Comparison of ENCODE assay signal across 20 cellular contexts in genomic region chr2:55031505-55031904, GRCh38. TPM values are rescaled to one million over a fixed set of nuclear protein-coding genes. Genes with fewer than 3 reads are reported as not detected.
DNase-seq lines count a peak whose midpoint lies in the region; ATAC-seq, FAIRE-seq and TF ChIP-seq lines count a peak whose summit lies in the region.
"Had no signal": no experiment of that assay in that cellular context is flagged by ENCODE, and none has a peak within 500 bp of the region (broad histone marks: within the 10 kb centered on the region; RNA-seq: fewer than 3 reads in every experiment).

No MANE protein-coding gene starts in this region.

- H3K4me2 ChIP-seq in HepG2 (ENCODE audit: low read depth, low read length), result no peak overlapping the region

- H3K27me3 ChIP-seq in HepG2 (ENCODE audit: control insufficient read depth in 1 of 2, insufficient read depth in 2 of 2, low read length in 2 of 2), result no peaks in the 10 kb centered on the region
- no peaks in the 10 kb centered on the region for H3K27me3 ChIP-seq in right lobe of liver
- H3K27me3 ChIP-seq in Panc1 (ENCODE audit: control insufficient read depth, insufficient read depth, low read length), result no peaks in the 10 kb centered on the region

- peaks cover 33% of the 10 kb centered on the region; the same call in 1 of the 2 replicates for H4K20me1 ChIP-seq in HepG2 (ENCODE audit: insufficient read depth, low read length)

- peaks cover 99% of the 10 kb centered on the region for H3K79me2 ChIP-seq in HepG2 (ENCODE audit: insufficient read depth, low read length)

- BruUV-seq in HepG2 (replicated peaks; lab: Mats Ljungman, UMichigan) (no TSS peak), Panc1 (replicated peaks; lab: Mats Ljungman, UMichigan) (no TSS peak)

- TF ChIP-seq POLR2A in HepG2 (IDR thresholded peaks at IDR 0.05; ENCODE audit: insufficient read depth in 1 of 2, low read depth in 2 of 2, low read length in 2 of 2) (no peak), right lobe of liver (IDR thresholded peaks at IDR 0.05) (no peak)

- TF ChIP-seq EP300 in HepG2 (IDR thresholded peaks at IDR 0.05; ENCODE audit: low read depth in 2 of 2, low read length in 2 of 2) (no peak), HepG2 (CRISPR knock-in tag; IDR thresholded peaks at IDR 0.05; ENCODE audit: borderline replicate concordance) (no peak)

- H3K4me3 ChIP-seq in HepG2 (replicated peaks in 1 of 3; ENCODE audit: insufficient read depth in 1 of 3, low read depth in 2 of 3, low read length in 3 of 3) (no peak overlapping the region), right lobe of liver (no peak overlapping the region), Panc1 (ENCODE audit: low read depth in 2 of 2, low read length in 2 of 2) (no peak overlapping the region), coronary artery (no peak overlapping the region)

- H3K27ac ChIP-seq in HepG2 (ENCODE audit: extremely low read length, insufficient read depth, low read length) (no peak overlapping the region), right lobe of liver (no peak overlapping the region), Panc1 (ENCODE audit: low read length) (peak overlapping the region; percentile 40; the same call in 1 of the 2 replicates), coronary artery (no peak overlapping the region)

- DNase-seq in HepG2 (ENCODE audit: low spot score) (no peak), right lobe of liver (no peak), Panc1 (ENCODE audit: low read depth, low spot score) (no peak), left colon (no peak), coronary artery (ENCODE audit: low spot score) (no peak), AML-193 (lab: John Stamatoyannopoulos, UW) (no peak), globus pallidus (ENCODE audit: low spot score) (no peak)
- DNase-seq: CD4-positive, alpha-beta T cell; Kasumi-1; MM.1S; NCI-H1092 treated with DMSO at 0.1 percent for 48 hours; NCI-H1694; NCI-H345; NCI-H69; RPMI8226; SIG-M5 had no signal

- TF ChIP-seq CTCF in HepG2 (CRISPR knock-in tag; IDR thresholded peaks at IDR 0.05) (no peak), right lobe of liver (IDR thresholded peaks at IDR 0.05) (no peak), Panc1 (IDR thresholded peaks at IDR 0.05) (no peak), coronary artery (IDR thresholded peaks at IDR 0.05) (no peak)

- ATAC-seq in HepG2 (peak; percentile 24; the same call in 1 of the 3 replicates), right lobe of liver (no peak), Panc1 (peak; percentile 71), left colon (peak; percentile 55), HG02885 (IDR thresholded peaks at IDR 0.05; ENCODE audit: poor library complexity, unreplicated experiment) (no peak)
- ATAC-seq: HCT116 had no signal

- CTCF ChIA-PET in HepG2 (lab: Yijun Ruan, JAX; ENCODE audit: low intra/inter-chr PET ratio, low total read pairs), result no interaction called here
- CTCF ChIA-PET in Panc1 (lab: Charles Lee), result no interaction called here

- no peaks in the 10 kb centered on the region for H3K9me3 ChIP-seq in HepG2 (ENCODE audit: low read length)
- peaks cover 0 to 3% (median 0%) of the 10 kb centered on the region in 4 donors for H3K9me3 ChIP-seq in right lobe of liver
- no peaks in the 10 kb centered on the region for H3K9me3 ChIP-seq in Panc1 (ENCODE audit: control insufficient read depth, insufficient read depth, low read depth, low read length)

- H3K9ac ChIP-seq in HepG2 (ENCODE audit: insufficient read depth, low read depth, low read length), result no peak overlapping the region

- in situ Hi-C loops in HepG2 (cut with HindIII; ENCODE audit: extremely low pct_ligation_motif_present, low pct_unique_long_range_greater_than_20kb), result no loop called here
- in situ Hi-C loops in Panc1 (cut with HindIII; ENCODE audit: low pct_unique_long_range_greater_than_20kb, low sequenced_read_pairs), result loop anchor here (25.0 kb wide), 1 partner anchor 131 kb away; no protein-coding TSS in a partner anchor

- intact Hi-C loops in HepG2 (cut with micrococcal nuclease; ENCODE audit: unreplicated experiment), result no loop called here
- intact Hi-C loops in right lobe of liver (cut with DNase I), result no loop called here
- intact Hi-C loops in Panc1 (cut with micrococcal nuclease; ENCODE audit: unreplicated experiment), result no loop called here
- intact Hi-C loops in left colon (cut with DNase I, micrococcal nuclease), result no loop called here

- no peak for TF ChIP-seq RAD21 in HepG2 (CRISPR knock-in tag; IDR thresholded peaks at IDR 0.05)

- H3K36me3 ChIP-seq in HepG2 (replicated peaks in 1 of 2; ENCODE audit: control insufficient read depth in 1 of 2, insufficient read depth in 2 of 2, low read length in 2 of 2), result no peaks in the 10 kb centered on the region
- H3K36me3 ChIP-seq in right lobe of liver, result no peaks in the 10 kb centered on the region
- no peaks in the 10 kb centered on the region; the same call in 1 of the 2 replicates for H3K36me3 ChIP-seq in Panc1 (ENCODE audit: control insufficient read depth, insufficient read depth, low read length)

- H3K4me1 ChIP-seq in HepG2 (ENCODE audit: insufficient read depth, low read length), result peaks cover 48% of the 10 kb centered on the region
- H3K4me1 ChIP-seq in right lobe of liver, result peaks cover 0 to under 1% (median 0%) of the 10 kb centered on the region in 4 donors
- peaks cover 62% of the 10 kb centered on the region for H3K4me1 ChIP-seq in Panc1 (ENCODE audit: control insufficient read depth, insufficient read depth, low read length)

- POLR2A ChIA-PET in HepG2 (lab: Yijun Ruan, JAX) (interaction anchor here (1.2 to 1.8 kb wide), 3 partner anchors 10 to 17 kb away, joined by 3 to 6 read pairs (median 4); no protein-coding TSS in a partner anchor), Panc1 (lab: Charles Lee) (interaction anchor here (1.0 kb wide), 1 partner anchor 9 kb away, joined by 4 read pairs; no protein-coding TSS in a partner anchor)

- no peak overlapping the region for H2AFZ ChIP-seq in HepG2 (ENCODE audit: low read length)

- 97% methylated on average over 4 of the region's 4 CpGs for WGBS in HepG2 (ENCODE audit: low lambda C conversion rate)
- WGBS in right lobe of liver (ENCODE audit: insufficient coverage, low coverage, low lambda C conversion rate, missing lambda C conversion rate), result 80% methylated on average over 1 of the region's 4 CpGs

- FAIRE-seq in HepG2 (lab: Jason Lieb, UNC), result no peak
- FAIRE-seq: A204.1, GM19239 had no signal

TF ChIP-seq in HepG2, 621 proteins besides CTCF, POLR2A, EP300 and RAD21 (continues in another document):
- TF ChIP-seq ZNF839 (CRISPR knock-in tag; IDR thresholded peaks at IDR 0.05; ENCODE audit: borderline replicate concordance) (no peak), YEATS4 (CRISPR knock-in tag; IDR thresholded peaks at IDR 0.05; ENCODE audit: borderline replicate concordance) (no peak), KLF16 (CRISPR knock-in tag; IDR thresholded peaks at IDR 0.05) (no peak), MNT (IDR thresholded peaks at IDR 0.05) (no peak), NFIC (IDR thresholded peaks at IDR 0.05; ENCODE audit: low read length) (no peak), SIX4 (CRISPR knock-in tag; IDR thresholded peaks at IDR 0.05) (no peak)
- TF ChIP-seq, protein P1, sequence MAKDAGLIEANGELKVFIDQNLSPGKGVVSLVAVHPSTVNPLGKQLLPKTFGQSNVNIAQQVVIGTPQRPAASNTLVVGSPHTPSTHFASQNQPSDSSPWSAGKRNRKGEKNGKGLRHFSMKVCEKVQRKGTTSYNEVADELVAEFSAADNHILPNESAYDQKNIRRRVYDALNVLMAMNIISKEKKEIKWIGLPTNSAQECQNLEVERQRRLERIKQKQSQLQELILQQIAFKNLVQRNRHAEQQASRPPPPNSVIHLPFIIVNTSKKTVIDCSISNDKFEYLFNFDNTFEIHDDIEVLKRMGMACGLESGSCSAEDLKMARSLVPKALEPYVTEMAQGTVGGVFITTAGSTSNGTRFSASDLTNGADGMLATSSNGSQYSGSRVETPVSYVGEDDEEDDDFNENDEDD (CRISPR knock-in tag; IDR thresholded peaks at IDR 0.05; ENCODE audit: borderline replicate concordance), result no peak

RNA-seq across cellular contexts. Expression of gene RTN4, which starts 18.7 kb away (rescaled TPM):
- total RNA-seq in HepG2 (2016; rRNA removed; fragmentation: Illumina TruSeq; extraction: Trizol), result 67.4 and 98.4 TPM in 2 replicates
- 113 and 115 TPM in 2 replicates for total RNA-seq in HepG2 (2016; cell fraction: cytosol; rRNA removed; fragmentation: Illumina TruSeq; extraction: Trizol; ENCODE audit: low read depth)
- 65.4 and 98.8 TPM in 2 replicates for total RNA-seq in HepG2 (2016; cell fraction: insoluble cytoplasmic fraction; rRNA removed; fragmentation: Illumina TruSeq; extraction: Trizol)
- 63.8 and 71.5 TPM in 2 replicates for total RNA-seq in HepG2 (2016; cell fraction: membrane; rRNA removed; fragmentation: Illumina TruSeq; extraction: Trizol)
- 135 and 150 TPM in 2 replicates for total RNA-seq in HepG2 (2016; cell fraction: nucleus; rRNA removed; fragmentation: Illumina TruSeq; extraction: Trizol)
- 100 and 133 TPM in 2 replicates for polyA plus RNA-seq in HepG2 (2011; rRNA removed)
- polyA plus RNA-seq in HepG2 (2011; cell fraction: cytosol; rRNA removed), result 56.6 and 89.3 TPM in 2 replicates
- 46.6 and 69.0 TPM in 2 replicates for polyA plus RNA-seq in HepG2 (2011; cell fraction: nucleus; rRNA removed)
- polyA plus RNA-seq in HepG2 (2012), result 176 and 196 TPM in 2 replicates
- polyA plus RNA-seq in HepG2 (2016; cell fraction: cytosol; fragmentation: Illumina TruSeq; extraction: Trizol; ENCODE audit: low read depth), result 25.4 and 26.1 TPM in 2 replicates
- 104 and 116 TPM in 2 replicates for polyA plus RNA-seq in HepG2 (2016; cell fraction: insoluble cytoplasmic fraction; fragmentation: Illumina TruSeq; extraction: Trizol; ENCODE audit: low read depth)
- 56.9 and 65.1 TPM in 2 replicates for polyA plus RNA-seq in HepG2 (2016; cell fraction: membrane; fragmentation: Illumina TruSeq; extraction: Trizol; ENCODE audit: low read depth)
- polyA plus RNA-seq in HepG2 (2016; cell fraction: nucleus; fragmentation: Illumina TruSeq; extraction: Trizol; ENCODE audit: insufficient read depth, low read depth), result 271 and 279 TPM in 2 replicates
- 71.7 and 98.5 TPM in 2 replicates for polyA minus RNA-seq in HepG2 (2011; rRNA and poly(A)+ RNA removed; ENCODE audit: low replicate concordance)
- 85.3 and 110 TPM in 2 replicates for polyA minus RNA-seq in HepG2 (2011; cell fraction: cytosol; rRNA and poly(A)+ RNA removed)
- polyA minus RNA-seq in HepG2 (2011; cell fraction: nucleus; rRNA and poly(A)+ RNA removed), result 103 and 105 TPM in 2 replicates
- 100 to 1,000 TPM; 126 to 195 (median 177) TPM for total RNA-seq in right lobe of liver
- total RNA-seq in Panc1 (2021; ENCODE audit: unreplicated experiment), result 513 TPM
- 447 TPM for polyA plus RNA-seq in Panc1 (2012; ENCODE audit: insufficient read length)
- total RNA-seq in left colon, result 100 to 1,000 TPM; 237 to 280 TPM

Comparison
In these comparisons a context has a peak if more than half of its experiments do, and no peak if none do; other contexts are left out.
1. ATAC-seq: peak in HepG2 (single experiment), Panc1 (single experiment) and left colon (single experiment); none in right lobe of liver (0 of 4) and HG02885 (single experiment).